In genomic region chr12:678747-679712, GRCh38 we compare ENCODE assay signal across 21 cellular contexts. TPM values are rescaled to one million over a fixed set of nuclear protein-coding genes. Genes with fewer than 3 reads are reported as not detected.
DNase-seq lines count a peak whose midpoint lies in the region; FAIRE-seq lines count a peak whose summit lies in the region.
"Had no signal": no experiment of that assay in that cellular context is flagged by ENCODE, and none has a peak within 500 bp of the region (broad histone marks: within the 10 kb centered on the region; RNA-seq: fewer than 3 reads in every experiment).

No MANE protein-coding gene starts in this region.

- intact Hi-C loops in activated naive CD4-positive, alpha-beta T cell treated with anti-CD3 and anti-CD28 coated beads for 36 hours (cut with micrococcal nuclease) = no loop called here

- H3K27ac Mint-ChIP-seq in activated naive CD4-positive, alpha-beta T cell treated with anti-CD3 and anti-CD28 coated beads for 36 hours = no peak overlapping the region
- peak overlapping the region; percentile 43 for H3K27ac Mint-ChIP-seq in activated naive CD8-positive, alpha-beta T cell treated with anti-CD3 and anti-CD28 coated beads for 36 hours
- H3K27ac Mint-ChIP-seq in stimulated activated naive CD8-positive, alpha-beta T cell treated with anti-CD3 and anti-CD28 coated beads, Interleukin-15, Interleukin-2, amounts not matched to agents 100 ng/mL and 50 ng/mL, for 24 hours = peak overlapping the region; percentile 86
- H3K27ac Mint-ChIP-seq: H9 had no signal

- peak; percentile 79 for FAIRE-seq in GM18507 (lab: Jason Lieb, UNC)

- no peaks in the 10 kb centered on the region for H3K27me3 Mint-ChIP-seq in activated naive CD4-positive, alpha-beta T cell treated with anti-CD3 and anti-CD28 coated beads for 36 hours (ENCODE audit: low read depth)
- no peaks in the 10 kb centered on the region for H3K27me3 Mint-ChIP-seq in activated naive CD8-positive, alpha-beta T cell treated with anti-CD3 and anti-CD28 coated beads for 36 hours
- no peaks in the 10 kb centered on the region for H3K27me3 Mint-ChIP-seq in stimulated activated naive CD8-positive, alpha-beta T cell treated with anti-CD3 and anti-CD28 coated beads, Interleukin-15, Interleukin-2, amounts not matched to agents 100 ng/mL and 50 ng/mL, for 24 hours

- CTCF ChIA-PET in activated naive CD4-positive, alpha-beta T cell treated with anti-CD3 and anti-CD28 coated beads for 36 hours (lab: Charles Lee) = no interaction called here

- H3K4me1 Mint-ChIP-seq in activated naive CD4-positive, alpha-beta T cell treated with anti-CD3 and anti-CD28 coated beads for 36 hours (ENCODE audit: low read depth) = peaks cover 43% of the 10 kb centered on the region
- H3K4me1 Mint-ChIP-seq in activated naive CD8-positive, alpha-beta T cell treated with anti-CD3 and anti-CD28 coated beads for 36 hours = peaks cover 43% of the 10 kb centered on the region
- peaks cover 68% of the 10 kb centered on the region for H3K4me1 Mint-ChIP-seq in stimulated activated naive CD8-positive, alpha-beta T cell treated with anti-CD3 and anti-CD28 coated beads, Interleukin-15, Interleukin-2, amounts not matched to agents 100 ng/mL and 50 ng/mL, for 24 hours (ENCODE audit: low read depth)

- peak; percentile 64 for DNase-seq in activated naive CD4-positive, alpha-beta T cell treated with anti-CD3 and anti-CD28 coated beads for 36 hours
- DNase-seq in activated naive CD4-positive, alpha-beta T cell treated with anti-CD3 and anti-CD28 coated beads, Interleukin-2, amount 50 U/mL, for 16 hours = no peak
- DNase-seq in GM18507 (ENCODE audit: extremely low spot score, insufficient read length, low read depth) (no peak), NCI-H524 treated with DMSO at 0.1 percent for 48 hours (lab: John Stamatoyannopoulos, UW) (no peak), NCI-H2196 (lab: John Stamatoyannopoulos, UW; ENCODE audit: unreplicated experiment) (no peak), NCI-H1436 treated with DMSO at 0.1 percent for 48 hours (lab: John Stamatoyannopoulos, UW) (no peak)
- no peak for DNase-seq in activated naive CD8-positive, alpha-beta T cell treated with anti-CD3 and anti-CD28 coated beads for 36 hours
- DNase-seq: activated naive CD4-positive, alpha-beta T cell; AML-193; dermis blood vessel endothelial cell; GF-D8; H9; left lung; MV-4-11; NCI-H2029 treated with DMSO at 0.1 percent for 48 hours; NCI-H510A treated with DMSO at 0.1 percent for 48 hours; ovary; PC-3; sigmoid colon; SJCRH30 had no signal

- H3K4me3 Mint-ChIP-seq in activated naive CD4-positive, alpha-beta T cell treated with anti-CD3 and anti-CD28 coated beads for 36 hours = no peak overlapping the region
- no peak overlapping the region for H3K4me3 Mint-ChIP-seq in activated naive CD8-positive, alpha-beta T cell treated with anti-CD3 and anti-CD28 coated beads for 36 hours
- H3K4me3 Mint-ChIP-seq in stimulated activated naive CD8-positive, alpha-beta T cell treated with anti-CD3 and anti-CD28 coated beads, Interleukin-15, Interleukin-2, amounts not matched to agents 100 ng/mL and 50 ng/mL, for 24 hours = peak overlapping the region; percentile 37
- H3K4me3 Mint-ChIP-seq: H9 had no signal

- H3K36me3 Mint-ChIP-seq in activated naive CD4-positive, alpha-beta T cell treated with anti-CD3 and anti-CD28 coated beads for 36 hours (ENCODE audit: low read depth) = no peaks in the 10 kb centered on the region
- H3K36me3 Mint-ChIP-seq in activated naive CD8-positive, alpha-beta T cell treated with anti-CD3 and anti-CD28 coated beads for 36 hours = no peaks in the 10 kb centered on the region
- H3K36me3 Mint-ChIP-seq in stimulated activated naive CD8-positive, alpha-beta T cell treated with anti-CD3 and anti-CD28 coated beads, Interleukin-15, Interleukin-2, amounts not matched to agents 100 ng/mL and 50 ng/mL, for 24 hours (ENCODE audit: low read depth) = no peaks in the 10 kb centered on the region

- no peaks in the 10 kb centered on the region for H3K9me3 Mint-ChIP-seq in activated naive CD4-positive, alpha-beta T cell treated with anti-CD3 and anti-CD28 coated beads for 36 hours
- H3K9me3 Mint-ChIP-seq in activated naive CD8-positive, alpha-beta T cell treated with anti-CD3 and anti-CD28 coated beads for 36 hours = no peaks in the 10 kb centered on the region
- no peaks in the 10 kb centered on the region for H3K9me3 Mint-ChIP-seq in stimulated activated naive CD8-positive, alpha-beta T cell treated with anti-CD3 and anti-CD28 coated beads, Interleukin-15, Interleukin-2, amounts not matched to agents 100 ng/mL and 50 ng/mL, for 24 hours
- H3K9me3 Mint-ChIP-seq: H9 had no signal

RNA-seq across cellular contexts. Expression of gene NINJ2, which starts 15.8 kb away (rescaled TPM):
- 1 to 10 TPM; 1.8 to 2.5 TPM for total RNA-seq in activated naive CD4-positive, alpha-beta T cell treated with anti-CD3 and anti-CD28 coated beads for 36 hours
- total RNA-seq in activated naive CD8-positive, alpha-beta T cell treated with anti-CD3 and anti-CD28 coated beads for 36 hours = 1 to 10 TPM; 1.4 to 1.9 TPM
- total RNA-seq: PC-3 had no signal
